In the genomic region with DNA sequence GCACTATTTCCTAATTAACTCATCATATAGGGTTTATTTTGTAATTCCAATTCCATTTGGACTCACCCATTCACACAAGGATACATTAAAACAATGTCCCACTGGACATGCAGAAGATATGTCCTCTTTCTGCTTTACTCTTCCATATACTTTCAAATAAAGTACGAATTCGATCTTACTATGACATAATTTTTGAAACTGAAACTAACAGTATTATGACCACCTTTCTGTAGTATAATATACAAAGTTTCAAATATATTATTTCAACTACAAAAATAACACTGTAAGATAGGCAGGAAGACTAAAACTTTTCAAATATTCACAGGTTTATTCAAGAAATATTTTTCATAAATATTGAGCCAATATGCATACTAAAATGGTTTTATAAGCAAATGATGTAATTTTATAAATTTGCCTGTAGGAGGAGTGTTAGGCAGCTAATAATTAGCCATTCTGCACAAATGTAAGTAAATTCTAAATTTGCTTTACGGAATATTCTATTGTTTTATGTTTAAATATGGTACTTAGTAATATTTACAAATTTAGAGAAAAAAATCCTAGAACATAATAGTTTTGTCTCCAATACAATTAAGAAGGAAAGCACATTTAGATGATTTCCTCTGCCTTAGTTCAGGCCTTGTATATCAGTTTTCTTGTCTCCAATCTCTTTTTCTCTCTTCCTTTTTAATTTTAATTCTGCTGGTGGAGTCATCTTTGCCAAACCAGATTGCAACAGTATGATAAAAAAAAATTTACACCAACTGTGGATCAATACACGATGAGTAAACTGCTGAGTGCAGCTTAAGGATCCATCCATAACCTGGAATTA, we compare ENCODE assay signal across 10 cellular contexts.
A peak's percentile ranks its signal among the peaks of the same experiment; 100 is the strongest.
DNase-seq lines count a peak whose midpoint lies in the region; ATAC-seq and TF ChIP-seq lines count a peak whose summit lies in the region.
"Had no signal": no experiment of that assay in that cellular context is flagged by ENCODE, and none has a peak within 500 bp of the region (broad histone marks: within the 10 kb centered on the region; RNA-seq: fewer than 3 reads in every experiment).

No MANE protein-coding gene starts in this region.

- no peak overlapping the region for H3K9ac ChIP-seq in MM.1S (ENCODE audit: low read length)

- no peaks in the 10 kb centered on the region for H3K9me3 Mint-ChIP-seq in progenitor cell of endocrine pancreas (ENCODE audit: low read depth)

- no peaks in the 10 kb centered on the region for H3K36me3 ChIP-seq in MM.1S (replicated peaks; ENCODE audit: insufficient read depth, low read length)
- H3K36me3 ChIP-seq: prostate gland had no signal

- H3K27ac Mint-ChIP-seq in progenitor cell of endocrine pancreas = no peak overlapping the region

- DNase-seq in NCI-H748 (lab: John Stamatoyannopoulos, UW; ENCODE audit: unreplicated experiment) (peak; percentile 14), NCI-H748 treated with DMSO at 0.1 percent for 48 hours (lab: John Stamatoyannopoulos, UW) (no peak), MM.1S (no peak), cerebellar cortex (ENCODE audit: low spot score) (peak; percentile 52), progenitor cell of endocrine pancreas (ENCODE audit: low spot score, unreplicated experiment) (no peak), retina (no peak), GM19240 (ENCODE audit: insufficient read length, low spot score) (no peak)
- DNase-seq: Right ventricle myocardium superior had no signal

- H3K4me3 ChIP-seq in MM.1S (ENCODE audit: low read length) = peak overlapping the region; percentile 16; the same call in 1 of the 2 replicates
- H3K4me3 ChIP-seq: prostate gland had no signal

- no peaks in the 10 kb centered on the region for H3K9me3 ChIP-seq in MM.1S (replicated peaks; ENCODE audit: insufficient read depth, low read length)
- H3K9me3 ChIP-seq: prostate gland had no signal

- no peaks in the 10 kb centered on the region for H3K27me3 ChIP-seq in MM.1S (replicated peaks; ENCODE audit: insufficient read depth, low read length)

- TF ChIP-seq CTCF in MM.1S (IDR thresholded peaks at IDR 0.05; ENCODE audit: low read length) (peak; percentile 50), progenitor cell of endocrine pancreas (IDR thresholded peaks at IDR 0.05; ENCODE audit: unreplicated experiment) (peak; percentile 36)

- H3K27ac ChIP-seq in MM.1S (ENCODE audit: low read length) = no peak overlapping the region
- H3K27ac ChIP-seq: prostate gland had no signal

- peak overlapping the region; percentile 66 for H3K4me2 ChIP-seq in MM.1S (ENCODE audit: low read depth, low read length)

- H3K27me3 Mint-ChIP-seq in progenitor cell of endocrine pancreas = peaks cover 25% of the 10 kb centered on the region

- H3K9me2 ChIP-seq in MM.1S (replicated peaks; ENCODE audit: insufficient read depth, low read length) = no peaks in the 10 kb centered on the region

- ATAC-seq in HG03565 (IDR thresholded peaks at IDR 0.05; ENCODE audit: unreplicated experiment) = no peak

- no peaks in the 10 kb centered on the region for H3K36me3 Mint-ChIP-seq in progenitor cell of endocrine pancreas (ENCODE audit: insufficient read depth)

- no peaks in the 10 kb centered on the region for H3K79me2 ChIP-seq in MM.1S (ENCODE audit: low read length)

- H4K20me1 ChIP-seq in MM.1S (ENCODE audit: insufficient read depth, low read length) = no peaks in the 10 kb centered on the region

- H3K4me1 ChIP-seq in MM.1S (ENCODE audit: low read length) = peaks cover 5% of the 10 kb centered on the region; the same call in 1 of the 2 replicates
- H3K4me1 ChIP-seq: prostate gland had no signal

- no peaks in the 10 kb centered on the region for H3K4me1 Mint-ChIP-seq in progenitor cell of endocrine pancreas (ENCODE audit: low read depth)

- H3F3A ChIP-seq in MM.1S (ENCODE audit: insufficient read depth, low read length) = no peaks in the 10 kb centered on the region

- H3K4me3 Mint-ChIP-seq in progenitor cell of endocrine pancreas (ENCODE audit: low read depth) = no peak overlapping the region

- no peak overlapping the region for H2AFZ ChIP-seq in MM.1S (ENCODE audit: low read length)

Comparison
In these comparisons a context has a peak if more than half of its experiments do, and no peak if none do; other contexts are left out.
1. DNase-seq: peak in NCI-H748 (single experiment) and cerebellar cortex (single experiment); none in NCI-H748 treated with DMSO at 0.1 percent for 48 hours (single experiment), MM.1S (single experiment), progenitor cell of endocrine pancreas (single experiment), retina (single experiment) and GM19240 (single experiment).